In the genomic region with DNA sequence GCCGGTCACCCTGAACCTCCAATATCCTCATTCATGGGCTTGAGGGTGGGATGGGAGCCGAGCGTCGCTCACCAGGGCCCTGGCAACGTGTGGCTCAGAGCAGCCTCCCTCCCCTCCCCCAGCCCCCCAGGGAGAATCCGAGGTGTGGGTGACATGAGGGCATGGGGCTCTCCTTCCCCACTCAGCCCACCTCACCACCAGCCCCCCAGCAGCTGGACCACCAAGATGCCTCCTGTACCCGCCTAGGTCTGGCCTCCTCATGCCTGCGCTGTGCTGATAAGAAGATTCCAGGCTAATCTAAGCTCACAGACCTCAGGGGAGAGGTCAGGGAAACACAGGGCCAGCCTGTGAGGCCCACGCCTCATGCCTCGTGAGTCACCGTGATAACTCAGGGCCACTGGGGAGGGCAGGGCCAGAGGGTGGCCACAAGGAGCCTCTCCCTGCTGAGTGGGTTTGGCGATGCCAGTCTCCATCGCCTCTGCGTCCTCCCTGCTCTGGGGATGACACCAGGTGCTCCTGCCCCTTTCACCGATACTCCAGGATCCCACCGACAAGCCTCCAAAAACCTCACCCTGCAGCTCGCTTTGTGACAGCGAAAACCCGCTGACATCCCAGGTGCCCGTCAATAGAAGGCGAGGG, we compare ENCODE assay signal across 15 cellular contexts. TPM values are rescaled to one million over a fixed set of nuclear protein-coding genes. Genes with fewer than 3 reads are reported as not detected.
DNase-seq lines count a peak whose midpoint lies in the region; ATAC-seq and TF ChIP-seq lines count a peak whose summit lies in the region.
"Had no signal": no experiment of that assay in that cellular context is flagged by ENCODE, and none has a peak within 500 bp of the region (broad histone marks: within the 10 kb centered on the region; RNA-seq: fewer than 3 reads in every experiment).

No MANE protein-coding gene starts in this region.

- no peaks in the 10 kb centered on the region for H4K20me1 ChIP-seq in PC-3 (ENCODE audit: low read length)
- H4K20me1 ChIP-seq in osteoblast (ENCODE audit: insufficient read depth, low read length), result no peaks in the 10 kb centered on the region

- ATAC-seq in PC-3 (peak; percentile 80), HG03108 (IDR thresholded peaks at IDR 0.05; ENCODE audit: unreplicated experiment) (no peak), GM21825 (IDR thresholded peaks at IDR 0.05; ENCODE audit: unreplicated experiment) (no peak), GM18868 (IDR thresholded peaks at IDR 0.05; ENCODE audit: unreplicated experiment) (no peak), GM19452 (IDR thresholded peaks at IDR 0.05; ENCODE audit: unreplicated experiment) (no peak)
- ATAC-seq: CD8-positive, alpha-beta T cell; T-helper 17 cell had no signal

- CTCF ChIA-PET in PC-3 (lab: Charles Lee), result no interaction called here

- H3K4me1 ChIP-seq in PC-3 (ENCODE audit: insufficient read depth, low read length), result no peaks in the 10 kb centered on the region
- H3K4me1 ChIP-seq in cardiac muscle cell (ENCODE audit: low read depth), result peaks cover 41% of the 10 kb centered on the region
- H3K4me1 ChIP-seq in osteoblast (ENCODE audit: insufficient read depth, low read length), result peaks cover 4% of the 10 kb centered on the region

- POLR2A ChIA-PET in PC-3 (lab: Charles Lee; ENCODE audit: unreplicated experiment), result no interaction called here

- H3K4me3 ChIP-seq in PC-3 (ENCODE audit: low read length) (no peak overlapping the region), cardiac muscle cell (no peak overlapping the region), osteoblast (ENCODE audit: insufficient read depth, low read length) (no peak overlapping the region)

- H3K27me3 ChIP-seq in PC-3 (ENCODE audit: low read length), result no peaks in the 10 kb centered on the region
- H3K27me3 ChIP-seq in cardiac muscle cell, result no peaks in the 10 kb centered on the region
- H3K27me3 ChIP-seq in osteoblast (ENCODE audit: insufficient read depth, low read length), result peaks cover 8% of the 10 kb centered on the region

- H3K9ac ChIP-seq in PC-3 (ENCODE audit: low read length), result no peak overlapping the region

- no peaks in the 10 kb centered on the region for H3K9me2 ChIP-seq in PC-3 (replicated peaks; ENCODE audit: low read length)

- BruUV-seq in PC-3 (replicated peaks; lab: Mats Ljungman, UMichigan), result no TSS peak

- TF ChIP-seq CTCF in PC-3 (conservative IDR thresholded peaks at IDR 0.05; ENCODE audit: low read depth, low read length) (no peak), cardiac muscle cell (IDR thresholded peaks at IDR 0.05; ENCODE audit: low read depth, low read length) (no peak), osteoblast (IDR thresholded peaks at IDR 0.05; ENCODE audit: extremely low read depth, low read depth, low read length) (no peak)

- no peak overlapping the region for H3K4me2 ChIP-seq in PC-3 (ENCODE audit: low read length)
- H3K4me2 ChIP-seq in osteoblast (ENCODE audit: insufficient read depth, low read length), result no peak overlapping the region

- H3K79me2 ChIP-seq in PC-3 (ENCODE audit: low read length) (no peaks in the 10 kb centered on the region), osteoblast (ENCODE audit: insufficient read depth, low read length) (no peaks in the 10 kb centered on the region)

- H3K27ac ChIP-seq in PC-3 (ENCODE audit: low read length) (no peak overlapping the region), cardiac muscle cell (peak overlapping the region; percentile 54), osteoblast (ENCODE audit: low read depth, low read length) (no peak overlapping the region)

- H3K36me3 ChIP-seq in PC-3 (ENCODE audit: low read depth, low read length), result no peaks in the 10 kb centered on the region
- H3K36me3 ChIP-seq in cardiac muscle cell, result no peaks in the 10 kb centered on the region
- H3K36me3 ChIP-seq in osteoblast (ENCODE audit: insufficient read depth, low read length), result no peaks in the 10 kb centered on the region

- H3K9me3 ChIP-seq in PC-3 (ENCODE audit: low read length) (no peaks in the 10 kb centered on the region), cardiac muscle cell (ENCODE audit: low read depth) (no peaks in the 10 kb centered on the region), osteoblast (ENCODE audit: low read depth, low read length) (no peaks in the 10 kb centered on the region)

- intact Hi-C loops in PC-3 (cut with micrococcal nuclease), result no loop called here

- DNase-seq in EH (ENCODE audit: low read depth), result peak; percentile 18
- DNase-seq in PC-3, result no peak
- peak; percentile 31 to 69 for DNase-seq in cardiac muscle cell (ENCODE audit: low read depth in 1 of 2, low spot score in 1 of 2)
- DNase-seq in osteoblast (ENCODE audit: insufficient read length, low spot score, missing footprints), result peak; percentile 95
- DNase-seq: amygdala; CD8-positive, alpha-beta T cell; effector CD8-positive, alpha-beta T cell; KBM-7; stimulated activated CD8-positive, alpha-beta memory T cell treated with anti-CD3 and anti-CD28 coated beads, Interleukin-4, amount 100 ng/mL, for 48 hours had no signal

- H2AFZ ChIP-seq in PC-3 (ENCODE audit: low read length), result no peak overlapping the region
- H2AFZ ChIP-seq in osteoblast (ENCODE audit: low read length), result no peak overlapping the region

- H3F3A ChIP-seq in PC-3 (ENCODE audit: low read length, unreplicated experiment), result no peaks in the 10 kb centered on the region

RNA-seq across cellular contexts. Expression of a gene that starts 56.9 kb away (rescaled TPM):
- total RNA-seq in PC-3 (2014; rRNA removed) (0.75 and 2.1 TPM in 2 replicates), cardiac muscle cell (30.3 and 52.4 TPM in 2 replicates), osteoblast (not detected in 2 replicates)
- 24.5 and 57.7 TPM in 2 replicates for polyA plus RNA-seq in cardiac muscle cell
- total RNA-seq: myocyte had no signal

Comparison
In these comparisons a context has a peak if more than half of its experiments do, and no peak if none do; other contexts are left out.
1. RNA of a gene that starts 56.9 kb away (total RNA-seq): 30.3 to 52.4 TPM in cardiac muscle cell; 0.75 to 2.1 TPM in PC-3 and not detected in osteoblast; every median in the first group is over 10 times any median in the second.